Comparison of ENCODE assay signal across 13 cellular contexts in the genomic region with DNA sequence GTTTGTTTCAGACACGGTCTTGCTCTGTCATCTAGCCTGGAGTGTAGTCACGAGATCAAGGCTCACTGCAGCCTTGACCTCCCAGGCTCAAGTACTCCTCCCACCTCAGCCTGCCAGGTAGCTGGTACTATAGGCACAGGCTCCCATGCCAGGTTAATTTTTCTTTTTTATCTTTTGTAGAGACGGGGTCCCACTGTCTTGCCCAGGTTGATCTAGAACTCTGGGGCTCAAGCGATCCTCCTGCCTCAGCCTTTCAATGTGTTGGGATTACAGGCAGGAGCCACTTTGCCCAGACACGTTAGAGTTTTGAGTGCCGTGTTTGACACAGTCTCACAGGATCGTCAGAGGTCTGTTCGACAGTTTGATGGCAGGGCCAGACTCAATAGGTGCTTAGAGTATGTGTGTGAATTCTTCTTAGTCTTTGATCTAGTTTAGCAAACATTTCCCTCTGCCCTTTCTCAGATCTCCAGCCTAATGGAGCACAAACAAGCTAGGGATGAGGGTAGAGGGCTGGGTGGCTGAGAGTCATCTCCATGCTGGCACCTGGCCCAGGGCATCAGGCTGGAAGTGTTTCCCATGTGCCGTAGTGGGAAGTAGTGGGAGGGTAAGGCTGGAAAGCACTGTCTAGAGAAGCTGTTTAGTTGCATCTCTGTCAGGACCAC.
DNase-seq lines count a peak whose midpoint lies in the region; ATAC-seq, FAIRE-seq and TF ChIP-seq lines count a peak whose summit lies in the region.
"Had no signal": no experiment of that assay in that cellular context is flagged by ENCODE, and none has a peak within 500 bp of the region (broad histone marks: within the 10 kb centered on the region; RNA-seq: fewer than 3 reads in every experiment).

No MANE protein-coding gene starts in this region.

- intact Hi-C loops in K562 (cut with micrococcal nuclease) (no loop called here), Right ventricle myocardium inferior (cut with DNase I) (no loop called here)

- no peaks in the 10 kb centered on the region for H3K36me3 ChIP-seq in K562 (ENCODE audit: control insufficient read depth, insufficient read depth, low read length)

- no peak for FAIRE-seq in K562 (lab: Jason Lieb, UNC)

- H3K79me2 ChIP-seq in K562 (ENCODE audit: control insufficient read depth, insufficient read depth, low read length): no peaks in the 10 kb centered on the region

- BruUV-seq in K562 (replicated peaks; lab: Mats Ljungman, UMichigan): no TSS peak

- TF ChIP-seq POLR2A in K562 (conservative IDR thresholded peaks at IDR 0.05): no peak

- H3K27me3 ChIP-seq in K562 (ENCODE audit: control insufficient read depth in 2 of 2, insufficient read depth in 2 of 2, low read length in 2 of 2): peaks cover 24 to 36% of the 10 kb centered on the region in 2 experiments; a peak in 4 of 5 replicates

- 0 out of 2 replicates have a peak, but pooled peaks cover 6% of the 10 kb centered on the region for H3K9me3 ChIP-seq in K562 (replicated peaks; ENCODE audit: control insufficient read depth, insufficient read depth, low read depth, low read length)

- TF ChIP-seq CTCF in K562 (IDR thresholded peaks at IDR 0.05 in 2 of 3, conservative IDR thresholded peaks at IDR 0.05 in 1 of 3; ENCODE audit: insufficient read depth in 2 of 3, low read depth in 1 of 3, low read length in 3 of 3): no peak

- in situ Hi-C loops in G401 (cut with HindIII; ENCODE audit: low sequenced_read_pairs): no loop called here
- in situ Hi-C loops in K562 (cut with MboI): no loop called here

- H4K20me1 ChIP-seq in K562 (replicated peaks; ENCODE audit: control insufficient read depth, insufficient read depth, low read length): no peaks in the 10 kb centered on the region

- H3K9me3 Mint-ChIP-seq in stimulated activated memory B cell treated with anti-CD40 and anti-IgM and Interleukin-4, amounts not matched to agents 10 μg/mL and 1 μg/mL and 100 μg/mL, for 72 hours: peaks cover 12% of the 10 kb centered on the region

- no peak overlapping the region for H3K27ac Mint-ChIP-seq in stimulated activated memory B cell treated with anti-CD40 and anti-IgM and Interleukin-4, amounts not matched to agents 10 μg/mL and 1 μg/mL and 100 μg/mL, for 72 hours
- H3K27ac Mint-ChIP-seq: activated naive CD8-positive, alpha-beta T cell treated with anti-CD3 and anti-CD28 coated beads, Interleukin-2, amount 10 ng/mL, durations not matched to agents 7 days and 5 days had no signal

- H3K4me1 Mint-ChIP-seq in stimulated activated memory B cell treated with anti-CD40 and anti-IgM and Interleukin-4, amounts not matched to agents 10 μg/mL and 1 μg/mL and 100 μg/mL, for 72 hours: no peaks in the 10 kb centered on the region
- H3K4me1 Mint-ChIP-seq: activated naive CD8-positive, alpha-beta T cell treated with anti-CD3 and anti-CD28 coated beads, Interleukin-2, amount 10 ng/mL, durations not matched to agents 7 days and 5 days; naive B cell had no signal

- H2AFZ ChIP-seq in K562 (ENCODE audit: low read depth, low read length): peak overlapping the region; percentile 51

- no peak overlapping the region for H3K4me3 Mint-ChIP-seq in stimulated activated memory B cell treated with anti-CD40 and anti-IgM and Interleukin-4, amounts not matched to agents 10 μg/mL and 1 μg/mL and 100 μg/mL, for 72 hours
- H3K4me3 Mint-ChIP-seq: activated naive CD8-positive, alpha-beta T cell treated with anti-CD3 and anti-CD28 coated beads, Interleukin-2, amount 10 ng/mL, durations not matched to agents 7 days and 5 days; naive B cell had no signal

- peak; percentile 31 for DNase-seq in G401 (ENCODE audit: low spot score)
- peak; percentile 50 for DNase-seq in NCI-H1694 (lab: John Stamatoyannopoulos, UW)
- DNase-seq in K562 (ENCODE audit: extremely low read depth in 1 of 4, low spot score in 3 of 4): no peak
- DNase-seq in myocyte (ENCODE audit: low read depth): peak; percentile 65
- DNase-seq in 8988T: no peak
- DNase-seq in Right ventricle myocardium inferior (ENCODE audit: missing footprints): no peak
- DNase-seq: activated CD8-positive, alpha-beta memory T cell treated with anti-CD3 and anti-CD28 coated beads, Interleukin-2, amount 50 U/mL, for 48 hours; activated naive CD8-positive, alpha-beta T cell treated with anti-CD3 and anti-CD28 coated beads, Interleukin-2, amount 10 ng/mL, durations not matched to agents 7 days and 5 days; MV-4-11; naive B cell had no signal

- H3K4me2 ChIP-seq in K562 (ENCODE audit: insufficient read depth, low read length): no peak overlapping the region

- peaks cover 10% of the 10 kb centered on the region for H3K36me3 Mint-ChIP-seq in stimulated activated memory B cell treated with anti-CD40 and anti-IgM and Interleukin-4, amounts not matched to agents 10 μg/mL and 1 μg/mL and 100 μg/mL, for 72 hours

- no peaks in the 10 kb centered on the region for H3K4me1 ChIP-seq in K562 (replicated peaks in 1 of 2; ENCODE audit: control insufficient read depth in 2 of 2, insufficient read depth in 2 of 2, low read length in 2 of 2)

- no peaks in the 10 kb centered on the region for H3K9me1 ChIP-seq in K562 (ENCODE audit: control insufficient read depth, insufficient read depth, low read length)

- TF ChIP-seq RAD21 in K562 (CRISPR knock-in tag; conservative IDR thresholded peaks at IDR 0.05 in 1 of 2, IDR thresholded peaks at IDR 0.05 in 1 of 2): no peak

- H3K4me3 ChIP-seq in K562: no peak overlapping the region
- H3K4me3 ChIP-seq: SK-N-MC had no signal

- POLR2A ChIA-PET in K562 (lab: Yijun Ruan, JAX): interaction anchor here (0.6 to 1.0 kb wide), 3 partner anchors 9 to 213 kb away, joined by 3 to 5 read pairs (median 5); no protein-coding TSS in a partner anchor

- H3K27ac ChIP-seq in K562 (ENCODE audit: extremely low read depth, low read depth, low read length): no peak overlapping the region
- H3K27ac ChIP-seq: SK-N-MC had no signal

- CTCF ChIA-PET in K562 (lab: Yijun Ruan, JAX; ENCODE audit: low intra/inter-chr PET ratio): no interaction called here

- H3K27me3 Mint-ChIP-seq in stimulated activated memory B cell treated with anti-CD40 and anti-IgM and Interleukin-4, amounts not matched to agents 10 μg/mL and 1 μg/mL and 100 μg/mL, for 72 hours: peaks cover 53% of the 10 kb centered on the region

- TF ChIP-seq EP300 in K562 (IDR thresholded peaks at IDR 0.05; ENCODE audit: low read length): no peak

- ATAC-seq in K562 (no peak), GM19397 (IDR thresholded peaks at IDR 0.05; ENCODE audit: unreplicated experiment) (no peak), Right ventricle myocardium inferior (no peak)
- no peak for ATAC-seq in stimulated activated memory B cell treated with anti-CD40 and anti-IgM and Interleukin-4, amounts not matched to agents 10 μg/mL and 1 μg/mL and 100 μg/mL, for 72 hours

- no peak overlapping the region for H3K9ac ChIP-seq in K562 (ENCODE audit: insufficient read depth in 1 of 2, low read depth in 2 of 2, low read length in 2 of 2)

- whole genome bisulfite sequencing in K562 (ENCODE audit: insufficient coverage, low coverage, missing lambda C conversion rate): 7% methylated on average over 8 of the region's 9 CpGs

TF ChIP-seq in K562, 482 proteins besides CTCF, POLR2A, EP300 and RAD21 (continues in another document):
- no peak for TF ChIP-seq CEBPB (tag; IDR thresholded peaks at IDR 0.05)
- TF ChIP-seq, protein P1, sequence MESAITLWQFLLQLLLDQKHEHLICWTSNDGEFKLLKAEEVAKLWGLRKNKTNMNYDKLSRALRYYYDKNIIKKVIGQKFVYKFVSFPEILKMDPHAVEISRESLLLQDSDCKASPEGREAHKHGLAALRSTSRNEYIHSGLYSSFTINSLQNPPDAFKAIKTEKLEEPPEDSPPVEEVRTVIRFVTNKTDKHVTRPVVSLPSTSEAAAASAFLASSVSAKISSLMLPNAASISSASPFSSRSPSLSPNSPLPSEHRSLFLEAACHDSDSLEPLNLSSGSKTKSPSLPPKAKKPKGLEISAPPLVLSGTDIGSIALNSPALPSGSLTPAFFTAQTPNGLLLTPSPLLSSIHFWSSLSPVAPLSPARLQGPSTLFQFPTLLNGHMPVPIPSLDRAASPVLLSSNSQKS (CRISPR knock-in tag; IDR thresholded peaks at IDR 0.05): no peak
- TF ChIP-seq ZBTB33 (CRISPR knock-in tag; IDR thresholded peaks at IDR 0.05): no peak
- no peak for TF ChIP-seq MCM3 (IDR thresholded peaks at IDR 0.05)
- no peak for TF ChIP-seq ZNF174 (CRISPR knock-in tag; IDR thresholded peaks at IDR 0.05)
- no peak for TF ChIP-seq SMARCA5 (IDR thresholded peaks at IDR 0.05)
- no peak for TF ChIP-seq HOXB6 (CRISPR knock-in tag; IDR thresholded peaks at IDR 0.05; ENCODE audit: borderline replicate concordance)
- no peak for TF ChIP-seq PTTG1 (tag; IDR thresholded peaks at IDR 0.05; ENCODE audit: low read depth)
- no peak for TF ChIP-seq BRF1 (IDR thresholded peaks at IDR 0.05; ENCODE audit: borderline replicate concordance, extremely low read depth, insufficient read length)
- TF ChIP-seq TCF7 (IDR thresholded peaks at IDR 0.05; ENCODE audit: borderline replicate concordance): no peak

Comparison
In these comparisons a context has a peak if more than half of its experiments do, and no peak if none do; other contexts are left out.
1. DNase-seq: peak in G401 (single experiment), NCI-H1694 (single experiment) and myocyte (single experiment); none in K562 (0 of 4), 8988T (single experiment) and Right ventricle myocardium inferior (single experiment).